Comparison of ENCODE assay signal across 1 cellular context in the genomic region with DNA sequence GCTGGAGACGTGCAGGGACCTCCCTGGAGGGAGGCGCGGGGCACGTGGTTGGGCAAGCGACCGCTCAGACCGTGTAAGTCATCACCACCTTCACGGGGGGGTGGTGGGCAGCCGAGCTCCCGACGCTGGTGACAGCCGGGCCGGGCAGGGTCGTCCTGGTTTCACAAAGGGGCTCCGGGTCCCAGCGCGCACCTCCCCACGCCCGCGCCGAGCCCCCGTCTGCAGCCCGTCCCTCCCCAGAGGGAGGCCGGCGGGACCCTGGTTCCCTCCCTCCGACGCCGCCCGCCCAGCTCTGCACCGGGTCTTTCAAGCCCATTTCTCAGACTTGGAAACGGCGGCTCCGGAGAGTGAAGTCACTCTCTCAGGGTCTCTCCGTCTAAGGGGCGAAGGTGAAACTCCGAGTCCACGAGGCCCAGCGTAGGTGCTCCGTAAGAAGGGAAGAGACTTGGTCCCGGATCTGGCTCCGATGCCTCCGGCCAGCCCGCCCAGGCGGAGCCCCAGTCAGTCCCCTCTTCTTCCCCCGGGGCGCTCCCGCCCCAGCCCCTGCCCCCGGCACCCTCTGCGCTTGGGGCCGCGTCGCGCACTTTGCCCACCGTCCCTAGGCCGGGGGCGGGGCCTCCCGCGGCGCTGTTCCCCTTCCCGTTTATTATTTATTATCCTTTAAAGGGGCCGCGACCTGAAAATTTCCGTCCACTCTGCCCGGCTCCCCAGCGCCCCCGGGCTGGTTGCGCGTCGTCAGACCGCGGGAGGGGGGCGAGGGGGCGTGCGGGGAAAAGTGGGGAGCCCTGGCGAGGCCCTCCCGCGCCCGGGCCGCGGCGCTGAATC.
TF ChIP-seq lines count a peak whose summit lies in the region.

No MANE protein-coding gene starts in this region.

TF ChIP-seq in HEK293, 187 proteins besides CTCF, POLR2A, EP300 and RAD21 (continued from another document and continues in another):
- TF ChIP-seq ZNF510 (tag by site-specific recombination; IDR thresholded peaks at IDR 0.05; ENCODE audit: insufficient replicate concordance): no peak
- TF ChIP-seq, protein P1, sequence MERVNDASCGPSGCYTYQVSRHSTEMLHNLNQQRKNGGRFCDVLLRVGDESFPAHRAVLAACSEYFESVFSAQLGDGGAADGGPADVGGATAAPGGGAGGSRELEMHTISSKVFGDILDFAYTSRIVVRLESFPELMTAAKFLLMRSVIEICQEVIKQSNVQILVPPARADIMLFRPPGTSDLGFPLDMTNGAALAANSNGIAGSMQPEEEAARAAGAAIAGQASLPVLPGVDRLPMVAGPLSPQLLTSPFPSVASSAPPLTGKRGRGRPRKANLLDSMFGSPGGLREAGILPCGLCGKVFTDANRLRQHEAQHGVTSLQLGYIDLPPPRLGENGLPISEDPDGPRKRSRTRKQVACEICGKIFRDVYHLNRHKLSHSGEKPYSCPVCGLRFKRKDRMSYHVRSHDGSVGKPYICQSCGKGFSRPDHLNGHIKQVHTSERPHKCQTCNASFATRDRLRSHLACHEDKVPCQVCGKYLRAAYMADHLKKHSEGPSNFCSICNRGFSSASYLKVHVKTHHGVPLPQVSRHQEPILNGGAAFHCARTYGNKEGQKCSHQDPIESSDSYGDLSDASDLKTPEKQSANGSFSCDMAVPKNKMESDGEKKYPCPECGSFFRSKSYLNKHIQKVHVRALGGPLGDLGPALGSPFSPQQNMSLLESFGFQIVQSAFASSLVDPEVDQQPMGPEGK (tag by site-specific recombination; IDR thresholded peaks at IDR 0.05): peak; percentile 61
- TF ChIP-seq GFI1B (tag by site-specific recombination; IDR thresholded peaks at IDR 0.05): no peak
- TF ChIP-seq, protein P2, sequence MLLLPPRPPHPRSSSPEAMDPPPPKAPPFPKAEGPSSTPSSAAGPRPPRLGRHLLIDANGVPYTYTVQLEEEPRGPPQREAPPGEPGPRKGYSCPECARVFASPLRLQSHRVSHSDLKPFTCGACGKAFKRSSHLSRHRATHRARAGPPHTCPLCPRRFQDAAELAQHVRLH (tag by site-specific recombination; IDR thresholded peaks at IDR 0.05): peak; percentile 37; the same call in 1 of the 2 replicates
- TF ChIP-seq ZNF2 (tag by site-specific recombination; IDR thresholded peaks at IDR 0.05): no peak
- peak; percentile 11; the same call in 1 of the 2 replicates for TF ChIP-seq ZNF768 (tag by site-specific recombination; IDR thresholded peaks at IDR 0.05)
- TF ChIP-seq ZNF394 (tag by site-specific recombination; IDR thresholded peaks at IDR 0.05; ENCODE audit: borderline replicate concordance): peak; percentile 28; the same call in 1 of the 2 replicates
- peak; percentile 61 for TF ChIP-seq ZNF335 (tag by site-specific recombination; conservative IDR thresholded peaks at IDR 0.05)
- TF ChIP-seq, protein P3, sequence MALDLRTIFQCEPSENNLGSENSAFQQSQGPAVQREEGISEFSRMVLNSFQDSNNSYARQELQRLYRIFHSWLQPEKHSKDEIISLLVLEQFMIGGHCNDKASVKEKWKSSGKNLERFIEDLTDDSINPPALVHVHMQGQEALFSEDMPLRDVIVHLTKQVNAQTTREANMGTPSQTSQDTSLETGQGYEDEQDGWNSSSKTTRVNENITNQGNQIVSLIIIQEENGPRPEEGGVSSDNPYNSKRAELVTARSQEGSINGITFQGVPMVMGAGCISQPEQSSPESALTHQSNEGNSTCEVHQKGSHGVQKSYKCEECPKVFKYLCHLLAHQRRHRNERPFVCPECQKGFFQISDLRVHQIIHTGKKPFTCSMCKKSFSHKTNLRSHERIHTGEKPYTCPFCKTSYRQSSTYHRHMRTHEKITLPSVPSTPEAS (tag by site-specific recombination; IDR thresholded peaks at IDR 0.05): no peak
- peak; percentile 62 for TF ChIP-seq SP2 (tag by site-specific recombination; IDR thresholded peaks at IDR 0.05)
- TF ChIP-seq FEZF1 (tag by site-specific recombination; IDR thresholded peaks at IDR 0.05): no peak
- TF ChIP-seq, protein P4, sequence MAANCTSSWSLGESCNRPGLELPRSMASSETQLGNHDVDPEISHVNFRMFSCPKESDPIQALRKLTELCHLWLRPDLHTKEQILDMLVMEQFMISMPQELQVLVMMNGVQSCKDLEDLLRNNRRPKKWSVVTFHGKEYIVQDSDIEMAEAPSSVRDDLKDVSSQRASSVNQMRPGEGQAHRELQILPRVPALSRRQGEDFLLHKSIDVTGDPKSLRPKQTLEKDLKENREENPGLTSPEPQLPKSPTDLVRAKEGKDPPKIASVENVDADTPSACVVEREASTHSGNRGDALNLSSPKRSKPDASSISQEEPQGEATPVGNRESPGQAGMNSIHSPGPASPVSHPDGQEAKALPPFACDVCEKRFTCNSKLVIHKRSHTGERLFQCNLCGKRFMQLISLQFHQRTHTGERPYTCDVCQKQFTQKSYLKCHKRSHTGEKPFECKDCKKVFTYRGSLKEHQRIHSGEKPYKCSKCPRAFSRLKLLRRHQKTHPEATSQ (tag by site-specific recombination; IDR thresholded peaks at IDR 0.05): peak; percentile 47; the same call in 1 of the 2 replicates
- TF ChIP-seq, protein P5, sequence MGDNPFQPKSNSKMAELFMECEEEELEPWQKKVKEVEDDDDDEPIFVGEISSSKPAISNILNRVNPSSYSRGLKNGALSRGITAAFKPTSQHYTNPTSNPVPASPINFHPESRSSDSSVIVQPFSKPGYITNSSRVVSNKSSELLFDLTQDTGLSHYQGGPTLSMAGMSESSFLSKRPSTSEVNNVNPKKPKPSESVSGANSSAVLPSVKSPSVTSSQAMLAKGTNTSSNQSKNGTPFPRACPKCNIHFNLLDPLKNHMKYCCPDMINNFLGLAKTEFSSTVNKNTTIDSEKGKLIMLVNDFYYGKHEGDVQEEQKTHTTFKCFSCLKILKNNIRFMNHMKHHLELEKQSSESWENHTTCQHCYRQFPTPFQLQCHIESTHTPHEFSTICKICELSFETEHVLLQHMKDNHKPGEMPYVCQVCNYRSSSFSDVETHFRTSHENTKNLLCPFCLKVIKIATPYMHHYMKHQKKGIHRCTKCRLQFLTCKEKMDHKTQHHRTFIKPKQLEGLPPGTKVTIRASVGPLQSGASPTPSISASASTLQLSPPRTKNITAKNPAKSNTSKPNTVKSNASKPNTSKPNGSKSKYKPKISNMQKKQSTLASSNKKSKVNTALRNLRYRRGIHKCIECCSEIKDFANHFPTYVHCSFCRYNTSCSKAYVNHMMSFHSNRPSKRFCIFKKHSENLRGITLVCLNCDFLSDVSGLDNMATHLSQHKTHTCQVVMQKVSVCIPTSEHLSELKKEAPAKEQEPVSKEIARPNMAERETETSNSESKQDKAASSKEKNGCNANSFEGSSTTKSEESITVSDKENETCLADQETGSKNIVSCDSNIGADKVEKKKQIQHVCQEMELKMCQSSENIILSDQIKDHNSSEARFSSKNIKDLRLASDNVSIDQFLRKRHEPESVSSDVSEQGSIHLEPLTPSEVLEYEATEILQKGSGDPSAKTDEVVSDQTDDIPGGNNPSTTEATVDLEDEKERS (tag by site-specific recombination; IDR thresholded peaks at IDR 0.05): peak; percentile 38; the same call in 1 of the 2 replicates
- TF ChIP-seq MEIS1 (CRISPR knock-in tag; IDR thresholded peaks at IDR 0.05; ENCODE audit: borderline replicate concordance): no peak
- TF ChIP-seq, protein P6, sequence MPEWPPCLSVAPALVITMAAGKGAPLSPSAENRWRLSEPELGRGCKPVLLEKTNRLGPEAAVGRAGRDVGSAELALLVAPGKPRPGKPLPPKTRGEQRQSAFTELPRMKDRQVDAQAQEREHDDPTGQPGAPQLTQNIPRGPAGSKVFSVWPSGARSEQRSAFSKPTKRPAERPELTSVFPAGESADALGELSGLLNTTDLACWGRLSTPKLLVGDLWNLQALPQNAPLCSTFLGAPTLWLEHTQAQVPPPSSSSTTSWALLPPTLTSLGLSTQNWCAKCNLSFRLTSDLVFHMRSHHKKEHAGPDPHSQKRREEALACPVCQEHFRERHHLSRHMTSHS (tag by site-specific recombination; IDR thresholded peaks at IDR 0.05): no peak
- TF ChIP-seq, protein P7, sequence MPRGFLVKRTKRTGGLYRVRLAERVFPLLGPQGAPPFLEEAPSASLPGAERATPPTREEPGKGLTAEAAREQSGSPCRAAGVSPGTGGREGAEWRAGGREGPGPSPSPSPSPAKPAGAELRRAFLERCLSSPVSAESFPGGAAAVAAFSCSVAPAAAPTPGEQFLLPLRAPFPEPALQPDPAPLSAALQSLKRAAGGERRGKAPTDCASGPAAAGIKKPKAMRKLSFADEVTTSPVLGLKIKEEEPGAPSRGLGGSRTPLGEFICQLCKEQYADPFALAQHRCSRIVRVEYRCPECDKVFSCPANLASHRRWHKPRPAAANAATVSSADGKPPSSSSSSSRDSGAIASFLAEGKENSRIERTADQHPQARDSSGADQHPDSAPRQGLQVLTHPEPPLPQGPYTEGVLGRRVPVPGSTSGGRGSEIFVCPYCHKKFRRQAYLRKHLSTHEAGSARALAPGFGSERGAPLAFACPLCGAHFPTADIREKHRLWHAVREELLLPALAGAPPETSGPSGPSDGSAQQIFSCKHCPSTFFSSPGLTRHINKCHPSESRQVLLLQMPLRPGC (tag by site-specific recombination; IDR thresholded peaks at IDR 0.05): 0 out of 2 replicates have a peak, but pooled peaks have one; percentile 24
- peak; percentile 69; the same call in 1 of the 2 replicates for TF ChIP-seq SP7 (tag by site-specific recombination; IDR thresholded peaks at IDR 0.05)
- TF ChIP-seq, protein P8, sequence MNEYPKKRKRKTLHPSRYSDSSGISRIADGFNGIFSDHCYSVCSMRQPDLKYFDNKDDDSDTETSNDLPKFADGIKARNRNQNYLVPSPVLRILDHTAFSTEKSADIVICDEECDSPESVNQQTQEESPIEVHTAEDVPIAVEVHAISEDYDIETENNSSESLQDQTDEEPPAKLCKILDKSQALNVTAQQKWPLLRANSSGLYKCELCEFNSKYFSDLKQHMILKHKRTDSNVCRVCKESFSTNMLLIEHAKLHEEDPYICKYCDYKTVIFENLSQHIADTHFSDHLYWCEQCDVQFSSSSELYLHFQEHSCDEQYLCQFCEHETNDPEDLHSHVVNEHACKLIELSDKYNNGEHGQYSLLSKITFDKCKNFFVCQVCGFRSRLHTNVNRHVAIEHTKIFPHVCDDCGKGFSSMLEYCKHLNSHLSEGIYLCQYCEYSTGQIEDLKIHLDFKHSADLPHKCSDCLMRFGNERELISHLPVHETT (tag by site-specific recombination; IDR thresholded peaks at IDR 0.05): peak; percentile 52; the same call in 1 of the 2 replicates
- 0 out of 2 replicates have a peak, but pooled peaks have one; percentile 41 for TF ChIP-seq ZNF600 (tag by site-specific recombination; IDR thresholded peaks at IDR 0.05)
- TF ChIP-seq, protein P9, sequence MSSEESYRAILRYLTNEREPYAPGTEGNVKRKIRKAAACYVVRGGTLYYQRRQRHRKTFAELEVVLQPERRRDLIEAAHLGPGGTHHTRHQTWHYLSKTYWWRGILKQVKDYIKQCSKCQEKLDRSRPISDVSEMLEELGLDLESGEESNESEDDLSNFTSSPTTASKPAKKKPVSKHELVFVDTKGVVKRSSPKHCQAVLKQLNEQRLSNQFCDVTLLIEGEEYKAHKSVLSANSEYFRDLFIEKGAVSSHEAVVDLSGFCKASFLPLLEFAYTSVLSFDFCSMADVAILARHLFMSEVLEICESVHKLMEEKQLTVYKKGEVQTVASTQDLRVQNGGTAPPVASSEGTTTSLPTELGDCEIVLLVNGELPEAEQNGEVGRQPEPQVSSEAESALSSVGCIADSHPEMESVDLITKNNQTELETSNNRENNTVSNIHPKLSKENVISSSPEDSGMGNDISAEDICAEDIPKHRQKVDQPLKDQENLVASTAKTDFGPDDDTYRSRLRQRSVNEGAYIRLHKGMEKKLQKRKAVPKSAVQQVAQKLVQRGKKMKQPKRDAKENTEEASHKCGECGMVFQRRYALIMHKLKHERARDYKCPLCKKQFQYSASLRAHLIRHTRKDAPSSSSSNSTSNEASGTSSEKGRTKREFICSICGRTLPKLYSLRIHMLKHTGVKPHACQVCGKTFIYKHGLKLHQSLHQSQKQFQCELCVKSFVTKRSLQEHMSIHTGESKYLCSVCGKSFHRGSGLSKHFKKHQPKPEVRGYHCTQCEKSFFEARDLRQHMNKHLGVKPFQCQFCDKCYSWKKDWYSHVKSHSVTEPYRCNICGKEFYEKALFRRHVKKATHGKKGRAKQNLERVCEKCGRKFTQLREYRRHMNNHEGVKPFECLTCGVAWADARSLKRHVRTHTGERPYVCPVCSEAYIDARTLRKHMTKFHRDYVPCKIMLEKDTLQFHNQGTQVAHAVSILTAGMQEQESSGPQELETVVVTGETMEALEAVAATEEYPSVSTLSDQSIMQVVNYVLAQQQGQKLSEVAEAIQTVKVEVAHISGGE (tag by site-specific recombination; conservative IDR thresholded peaks at IDR 0.05; ENCODE audit: low read depth): no peak
- no peak for TF ChIP-seq TCF7L2 (IDR thresholded peaks at IDR 0.05; ENCODE audit: borderline replicate concordance, low read depth, low read length)
- peak; percentile 91 for TF ChIP-seq KLF10 (tag by site-specific recombination; IDR thresholded peaks at IDR 0.05)
- peak; percentile 71 for TF ChIP-seq SP3 (tag by site-specific recombination; IDR thresholded peaks at IDR 0.05)
- TF ChIP-seq, protein P10, sequence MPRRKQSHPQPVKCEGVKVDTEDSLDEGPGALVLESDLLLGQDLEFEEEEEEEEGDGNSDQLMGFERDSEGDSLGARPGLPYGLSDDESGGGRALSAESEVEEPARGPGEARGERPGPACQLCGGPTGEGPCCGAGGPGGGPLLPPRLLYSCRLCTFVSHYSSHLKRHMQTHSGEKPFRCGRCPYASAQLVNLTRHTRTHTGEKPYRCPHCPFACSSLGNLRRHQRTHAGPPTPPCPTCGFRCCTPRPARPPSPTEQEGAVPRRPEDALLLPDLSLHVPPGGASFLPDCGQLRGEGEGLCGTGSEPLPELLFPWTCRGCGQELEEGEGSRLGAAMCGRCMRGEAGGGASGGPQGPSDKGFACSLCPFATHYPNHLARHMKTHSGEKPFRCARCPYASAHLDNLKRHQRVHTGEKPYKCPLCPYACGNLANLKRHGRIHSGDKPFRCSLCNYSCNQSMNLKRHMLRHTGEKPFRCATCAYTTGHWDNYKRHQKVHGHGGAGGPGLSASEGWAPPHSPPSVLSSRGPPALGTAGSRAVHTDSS (tag by site-specific recombination; IDR thresholded peaks at IDR 0.05): no peak
- TF ChIP-seq OSR2 (tag by site-specific recombination; IDR thresholded peaks at IDR 0.05): no peak
- no peak for TF ChIP-seq YY2 (tag by site-specific recombination; IDR thresholded peaks at IDR 0.05)
- peak; percentile 38 for TF ChIP-seq ZFHX2 (tag by site-specific recombination; conservative IDR thresholded peaks at IDR 0.05)
- TF ChIP-seq, protein P11, sequence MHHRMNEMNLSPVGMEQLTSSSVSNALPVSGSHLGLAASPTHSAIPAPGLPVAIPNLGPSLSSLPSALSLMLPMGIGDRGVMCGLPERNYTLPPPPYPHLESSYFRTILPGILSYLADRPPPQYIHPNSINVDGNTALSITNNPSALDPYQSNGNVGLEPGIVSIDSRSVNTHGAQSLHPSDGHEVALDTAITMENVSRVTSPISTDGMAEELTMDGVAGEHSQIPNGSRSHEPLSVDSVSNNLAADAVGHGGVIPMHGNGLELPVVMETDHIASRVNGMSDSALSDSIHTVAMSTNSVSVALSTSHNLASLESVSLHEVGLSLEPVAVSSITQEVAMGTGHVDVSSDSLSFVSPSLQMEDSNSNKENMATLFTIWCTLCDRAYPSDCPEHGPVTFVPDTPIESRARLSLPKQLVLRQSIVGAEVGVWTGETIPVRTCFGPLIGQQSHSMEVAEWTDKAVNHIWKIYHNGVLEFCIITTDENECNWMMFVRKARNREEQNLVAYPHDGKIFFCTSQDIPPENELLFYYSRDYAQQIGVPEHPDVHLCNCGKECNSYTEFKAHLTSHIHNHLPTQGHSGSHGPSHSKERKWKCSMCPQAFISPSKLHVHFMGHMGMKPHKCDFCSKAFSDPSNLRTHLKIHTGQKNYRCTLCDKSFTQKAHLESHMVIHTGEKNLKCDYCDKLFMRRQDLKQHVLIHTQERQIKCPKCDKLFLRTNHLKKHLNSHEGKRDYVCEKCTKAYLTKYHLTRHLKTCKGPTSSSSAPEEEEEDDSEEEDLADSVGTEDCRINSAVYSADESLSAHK (tag by site-specific recombination; IDR thresholded peaks at IDR 0.05): no peak
- peak; percentile 16; the same call in 1 of the 2 replicates for TF ChIP-seq ZBTB20 (tag by site-specific recombination; IDR thresholded peaks at IDR 0.05)
- peak; percentile 100 for TF ChIP-seq ZBTB48 (tag by site-specific recombination; IDR thresholded peaks at IDR 0.05)
- TF ChIP-seq ZNF670 (tag by site-specific recombination; IDR thresholded peaks at IDR 0.05; ENCODE audit: low read depth): no peak
